ENCODE assay signal across 15 cellular contexts in genomic region chr16:29147710-29148425, GRCh38.
DNase-seq lines count a peak whose midpoint lies in the region; ATAC-seq, FAIRE-seq and TF ChIP-seq lines count a peak whose summit lies in the region.
"Had no signal": no experiment of that assay in that cellular context is flagged by ENCODE, and none has a peak within 500 bp of the region (broad histone marks: within the 10 kb centered on the region; RNA-seq: fewer than 3 reads in every experiment).

No MANE protein-coding gene starts in this region.

- intact Hi-C loops in Right ventricle myocardium inferior (cut with DNase I), result no loop called here
- intact Hi-C loops in left ventricle myocardium superior (cut with micrococcal nuclease), result no loop called here
- intact Hi-C loops in kidney (cut with DNase I), result no loop called here

- H3K9me3 Mint-ChIP-seq in stimulated activated effector memory CD8-positive, alpha-beta T cell treated with anti-CD3 and anti-CD28 coated beads, Interleukin-12 subunit alpha, Interleukin-12 subunit beta, amount 100 ng/mL, for 72 hours, result no peaks in the 10 kb centered on the region
- H3K9me3 Mint-ChIP-seq in HFFc6, result no peaks in the 10 kb centered on the region
- H3K9me3 Mint-ChIP-seq: activated T-cell treated with anti-CD3 and anti-CD28 coated beads, Interleukin-2, amount 50 U/mL, for 4 hours; dendritic cell treated with granulocyte-macrophage colony-stimulating factor and Interleukin-4, amounts not matched to agents 40 ng/mL and 50 ng/mL, for 4 days; H9 had no signal

- TF ChIP-seq CTCF in RWPE2 (IDR thresholded peaks at IDR 0.05; ENCODE audit: poor library complexity, severe bottlenecking) (no peak), kidney (IDR thresholded peaks at IDR 0.05; ENCODE audit: borderline replicate concordance, extremely low read depth, insufficient read depth) (no peak), HFFc6 (IDR thresholded peaks at IDR 0.05) (no peak)

- no peak overlapping the region for H3K9ac ChIP-seq in kidney (ENCODE audit: low read length in 2 of 2)

- H3K27ac ChIP-seq in RWPE2 (ENCODE audit: poor library complexity, severe bottlenecking) (no peak overlapping the region), kidney (ENCODE audit: low read depth in 2 of 2, low read length in 2 of 2) (no peak overlapping the region)
- H3K27ac ChIP-seq: hepatocyte had no signal

- peak; percentile 59 for DNase-seq in Right ventricle myocardium inferior (ENCODE audit: missing footprints)
- no peak for DNase-seq in left ventricle myocardium superior
- peak; percentile 23 for DNase-seq in RWPE2 (ENCODE audit: low spot score)
- peak; percentile 77 for DNase-seq in kidney
- no peak for DNase-seq in stimulated activated effector memory CD8-positive, alpha-beta T cell treated with anti-CD3 and anti-CD28 coated beads, Interleukin-12 subunit alpha, Interleukin-12 subunit beta, amount 100 ng/mL, for 72 hours (ENCODE audit: low spot score in 2 of 2)
- no peak for DNase-seq in SW 1271 (lab: John Stamatoyannopoulos, UW)
- DNase-seq in HFFc6, result no peak
- DNase-seq: DMS79 treated with DMSO at 0.1 percent for 48 hours, H9, NCI-H1105, NCI-H226 had no signal

- H3K36me3 Mint-ChIP-seq in stimulated activated effector memory CD8-positive, alpha-beta T cell treated with anti-CD3 and anti-CD28 coated beads, Interleukin-12 subunit alpha, Interleukin-12 subunit beta, amount 100 ng/mL, for 72 hours, result peaks cover 26% of the 10 kb centered on the region
- no peaks in the 10 kb centered on the region for H3K36me3 Mint-ChIP-seq in HFFc6 (ENCODE audit: low read depth)

- peaks cover 41% of the 10 kb centered on the region for H3K4me1 Mint-ChIP-seq in stimulated activated effector memory CD8-positive, alpha-beta T cell treated with anti-CD3 and anti-CD28 coated beads, Interleukin-12 subunit alpha, Interleukin-12 subunit beta, amount 100 ng/mL, for 72 hours
- no peaks in the 10 kb centered on the region for H3K4me1 Mint-ChIP-seq in HFFc6 (ENCODE audit: low read depth)

- H3K27me3 ChIP-seq in RWPE2 (ENCODE audit: insufficient read depth, poor library complexity, severe bottlenecking), result no peaks in the 10 kb centered on the region
- H3K27me3 ChIP-seq: hepatocyte had no signal

- peaks cover 19% of the 10 kb centered on the region for H3K27me3 Mint-ChIP-seq in HFFc6 (ENCODE audit: insufficient read depth)

- FAIRE-seq in kidney (lab: Jason Lieb, UNC), result no peak

- H3K36me3 ChIP-seq in RWPE2 (ENCODE audit: low read depth) (no peaks in the 10 kb centered on the region), kidney (ENCODE audit: control insufficient read depth in 1 of 2, insufficient read depth in 2 of 2, low read length in 2 of 2) (no peaks in the 10 kb centered on the region)

- H3K4me1 ChIP-seq in RWPE2 (ENCODE audit: insufficient read depth, poor library complexity, severe bottlenecking), result no peaks in the 10 kb centered on the region
- no peaks in the 10 kb centered on the region for H3K4me1 ChIP-seq in kidney (ENCODE audit: control insufficient read depth in 1 of 2, insufficient read depth in 1 of 2, low read depth in 1 of 2, low read length in 2 of 2)

- H3K4me3 ChIP-seq in RWPE2 (ENCODE audit: severe bottlenecking) (no peak overlapping the region), kidney (ENCODE audit: low read length in 2 of 2) (no peak overlapping the region)
- H3K4me3 ChIP-seq: hepatocyte had no signal

- H3K9me3 ChIP-seq in RWPE2 (ENCODE audit: severe bottlenecking), result no peaks in the 10 kb centered on the region
- H3K9me3 ChIP-seq in kidney (ENCODE audit: control insufficient read depth in 1 of 2, low read length in 2 of 2), result no peaks in the 10 kb centered on the region

- ATAC-seq in Right ventricle myocardium inferior, result no peak
- no peak for ATAC-seq in left ventricle myocardium superior
- ATAC-seq in RWPE2 (ENCODE audit: low read depth), result no peak
- peak; percentile 2 for ATAC-seq in stimulated activated effector memory CD8-positive, alpha-beta T cell treated with anti-CD3 and anti-CD28 coated beads, Interleukin-12 subunit alpha, Interleukin-12 subunit beta, amount 100 ng/mL, for 72 hours
- ATAC-seq in GM19328 (IDR thresholded peaks at IDR 0.05; ENCODE audit: unreplicated experiment), result no peak

- no peak overlapping the region for H3K4me3 Mint-ChIP-seq in stimulated activated effector memory CD8-positive, alpha-beta T cell treated with anti-CD3 and anti-CD28 coated beads, Interleukin-12 subunit alpha, Interleukin-12 subunit beta, amount 100 ng/mL, for 72 hours
- no peak overlapping the region for H3K4me3 Mint-ChIP-seq in HFFc6
- H3K4me3 Mint-ChIP-seq: dendritic cell treated with granulocyte-macrophage colony-stimulating factor and Interleukin-4, amounts not matched to agents 40 ng/mL and 50 ng/mL, for 4 days; H9 had no signal

- H3K27ac Mint-ChIP-seq in stimulated activated effector memory CD8-positive, alpha-beta T cell treated with anti-CD3 and anti-CD28 coated beads, Interleukin-12 subunit alpha, Interleukin-12 subunit beta, amount 100 ng/mL, for 72 hours, result no peak overlapping the region
- H3K27ac Mint-ChIP-seq in HFFc6, result no peak overlapping the region
- H3K27ac Mint-ChIP-seq: dendritic cell treated with granulocyte-macrophage colony-stimulating factor and Interleukin-4, amounts not matched to agents 40 ng/mL and 50 ng/mL, for 4 days had no signal

Comparison
In these comparisons a context has a peak if more than half of its experiments do, and no peak if none do; other contexts are left out.
1. DNase-seq: peak in Right ventricle myocardium inferior (single experiment), RWPE2 (single experiment) and kidney (single experiment); none in left ventricle myocardium superior (single experiment), stimulated activated effector memory CD8-positive, alpha-beta T cell treated with anti-CD3 and anti-CD28 coated beads, Interleukin-12 subunit alpha, Interleukin-12 subunit beta, amount 100 ng/mL, for 72 hours (0 of 2), SW 1271 (0 of 2) and HFFc6 (single experiment).